ENCODE assay signal across 17 cellular contexts in genomic region chr3:76765526-76765925, GRCh38.
DNase-seq lines count a peak whose midpoint lies in the region; ATAC-seq and TF ChIP-seq lines count a peak whose summit lies in the region.
"Had no signal": no experiment of that assay in that cellular context is flagged by ENCODE, and none has a peak within 500 bp of the region (broad histone marks: within the 10 kb centered on the region; RNA-seq: fewer than 3 reads in every experiment).

No MANE protein-coding gene starts in this region.

- H3K36me3 ChIP-seq in thoracic aorta: no peaks in the 10 kb centered on the region
- H3K36me3 ChIP-seq in CD8-positive, alpha-beta T cell (ENCODE audit: insufficient read depth, low read length): no peaks in the 10 kb centered on the region
- H3K36me3 ChIP-seq: HAP-1 had no signal

- no peak overlapping the region for H3K4me3 ChIP-seq in thoracic aorta
- no peak overlapping the region for H3K4me3 ChIP-seq in CD8-positive, alpha-beta T cell (ENCODE audit: low read depth, low read length)
- H3K4me3 ChIP-seq: HAP-1 had no signal

- DNase-seq in HK-2 (ENCODE audit: unreplicated experiment) (peak; percentile 1), NCI-H446 treated with DMSO at 0.1 percent for 48 hours (lab: John Stamatoyannopoulos, UW) (peak; percentile 4), SHP77 treated with DMSO at 0.1 percent for 48 hours (lab: John Stamatoyannopoulos, UW) (peak; percentile 94), thoracic aorta (ENCODE audit: low spot score) (no peak), NCI-H187 (lab: John Stamatoyannopoulos, UW) (no peak)
- DNase-seq in CD8-positive, alpha-beta T cell: no peak
- DNase-seq: CD8-positive, alpha-beta memory T cell; DMS 273 treated with DMSO at 0.1 percent for 48 hours; MV-4-11; NCI-H1694 treated with DMSO at 0.1 percent for 48 hours; NCI-H526 treated with DMSO at 0.1 percent for 48 hours had no signal

- no peaks in the 10 kb centered on the region for H3K27me3 Mint-ChIP-seq in CD8-positive, alpha-beta T cell (ENCODE audit: low read depth)
- H3K27me3 Mint-ChIP-seq: CD8-positive, alpha-beta memory T cell had no signal

- no peaks in the 10 kb centered on the region for H3K27me3 ChIP-seq in thoracic aorta (replicated peaks; ENCODE audit: insufficient read depth)
- no peaks in the 10 kb centered on the region for H3K27me3 ChIP-seq in CD8-positive, alpha-beta T cell (ENCODE audit: insufficient read depth, low read length)

- intact Hi-C loops in CD8-positive, alpha-beta T cell (cut with DNase I, micrococcal nuclease): no loop called here

- peaks cover 11% of the 10 kb centered on the region for H3K9me3 Mint-ChIP-seq in CD8-positive, alpha-beta T cell

- no peak for TF ChIP-seq CTCF in thoracic aorta (IDR thresholded peaks at IDR 0.05)
- TF ChIP-seq CTCF in CD8-positive, alpha-beta T cell (IDR thresholded peaks at IDR 0.05): no peak

- POLR2A ChIA-PET in CD8-positive, alpha-beta T cell (lab: Charles Lee): no interaction called here

- H3K4me3 Mint-ChIP-seq in CD8-positive, alpha-beta T cell: no peak overlapping the region
- H3K4me3 Mint-ChIP-seq: CD8-positive, alpha-beta memory T cell; T-helper 1 cell treated with Interleukin-12 subunit alpha and Interleukin-12 subunit beta and Interleukin-4 antibody, amounts not matched to agents 30 μg/mL and 1 μg/mL, for 36 hours had no signal

- H3K27ac Mint-ChIP-seq in CD8-positive, alpha-beta T cell: no peak overlapping the region
- H3K27ac Mint-ChIP-seq: CD8-positive, alpha-beta memory T cell; T-helper 1 cell treated with Interleukin-12 subunit alpha and Interleukin-12 subunit beta and Interleukin-4 antibody, amounts not matched to agents 30 μg/mL and 1 μg/mL, for 36 hours had no signal

- ATAC-seq in thoracic aorta (ENCODE audit: insufficient number of reproducible peaks, low FRiP score, low read depth) (peak; percentile 18), GM18868 (IDR thresholded peaks at IDR 0.05; ENCODE audit: unreplicated experiment) (no peak)
- ATAC-seq in CD8-positive, alpha-beta T cell: no peak
- ATAC-seq: Panc1, Right ventricle myocardium inferior, SK-N-SH treated with all-trans-retinoic acid at 6 μM for 48 hours had no signal

- no peaks in the 10 kb centered on the region for H3K4me1 Mint-ChIP-seq in CD8-positive, alpha-beta T cell (ENCODE audit: low read depth)
- H3K4me1 Mint-ChIP-seq: CD8-positive, alpha-beta memory T cell had no signal

- no peaks in the 10 kb centered on the region for H3K4me1 ChIP-seq in thoracic aorta (ENCODE audit: control insufficient read depth in 1 of 2, low read depth in 2 of 2)
- H3K4me1 ChIP-seq in CD8-positive, alpha-beta T cell (ENCODE audit: insufficient read depth, low read length): no peaks in the 10 kb centered on the region
- H3K4me1 ChIP-seq: HAP-1 had no signal

- H3K36me3 Mint-ChIP-seq in CD8-positive, alpha-beta T cell: no peaks in the 10 kb centered on the region
- H3K36me3 Mint-ChIP-seq: CD8-positive, alpha-beta memory T cell had no signal

- H3K27ac ChIP-seq in thoracic aorta: no peak overlapping the region
- no peak overlapping the region for H3K27ac ChIP-seq in CD8-positive, alpha-beta T cell (ENCODE audit: low read depth, low read length)

- H3K9me3 ChIP-seq in thoracic aorta: no peaks in the 10 kb centered on the region
- no peaks in the 10 kb centered on the region for H3K9me3 ChIP-seq in CD8-positive, alpha-beta T cell (ENCODE audit: low read length)
- H3K9me3 ChIP-seq: HAP-1 had no signal

- CTCF ChIA-PET in CD8-positive, alpha-beta T cell (lab: Charles Lee): no interaction called here

Comparison
In these comparisons a context has a peak if more than half of its experiments do, and no peak if none do; other contexts are left out.
1. DNase-seq: peak in HK-2 (single experiment), NCI-H446 treated with DMSO at 0.1 percent for 48 hours (single experiment) and SHP77 treated with DMSO at 0.1 percent for 48 hours (single experiment); none in thoracic aorta (single experiment), NCI-H187 (0 of 2) and CD8-positive, alpha-beta T cell (0 of 7).